16 cellular contexts compared by ENCODE assay signal in genomic region chr10:126351021-126351420, GRCh38. TPM values are rescaled to one million over a fixed set of nuclear protein-coding genes. Genes with fewer than 3 reads are reported as not detected.
"Had no signal": no experiment of that assay in that cellular context is flagged by ENCODE, and none has a peak within 500 bp of the region (broad histone marks: within the 10 kb centered on the region; RNA-seq: fewer than 3 reads in every experiment).

No MANE protein-coding gene starts in this region.

- H3K36me3 ChIP-seq: gastrocnemius medialis, left lung, pancreas, thyroid gland had no signal

- H3K36me3 Mint-ChIP-seq: stimulated activated naive B cell treated with anti-CD40 and anti-IgM and Interleukin-4, amounts not matched to agents 10 μg/mL and 1 μg/mL and 100 μg/mL, for 72 hours; T-cell had no signal

- H3K27me3 ChIP-seq: gastrocnemius medialis, pancreas, thyroid gland had no signal

- H3K9me3 ChIP-seq: gastrocnemius medialis, pancreas, thyroid gland had no signal

- H3K27ac Mint-ChIP-seq: activated CD8-positive, alpha-beta T cell treated with anti-CD3 and anti-CD28 coated beads, Interleukin-2, amount 10 ng/mL, durations not matched to agents 7 days and 5 days; activated T-cell treated with anti-CD3 and anti-CD28 coated beads, Interleukin-2, amount 50 U/mL, for 24 hours; activated T-helper 2 cell treated with anti-CD3 and anti-CD28 coated beads, Interferon-gamma antibody, Interleukin-2, Interleukin-4, amounts not matched to agents 10 μg/mL and 5 μg/mL and 100 μg/mL, durations not matched to agents 14 hours and 24 hours and 36 hours; naive thymus-derived CD4-positive, alpha-beta T cell; stimulated activated naive B cell treated with anti-CD40 and anti-IgM and Interleukin-4, amounts not matched to agents 10 μg/mL and 1 μg/mL and 100 μg/mL, for 72 hours; T-cell had no signal

- ATAC-seq: activated CD4-positive, CD25-positive, alpha-beta regulatory T cell treated with anti-CD3 and anti-CD28 coated beads, Interleukin-2, amount 50 U/mL, for 24 hours; activated CD8-positive, alpha-beta T cell treated with anti-CD3 and anti-CD28 coated beads, Interleukin-2, amount 10 ng/mL, durations not matched to agents 7 days and 5 days; naive thymus-derived CD4-positive, alpha-beta T cell; sciatic nerve; stimulated activated naive B cell treated with anti-CD40 and anti-IgM and Interleukin-4, amounts not matched to agents 10 μg/mL and 1 μg/mL and 100 μg/mL, for 72 hours; T-cell had no signal

- H3K4me1 Mint-ChIP-seq: activated CD4-positive, alpha-beta T cell treated with anti-CD3 and anti-CD28 coated beads, Interleukin-2, amount 10 ng/mL, durations not matched to agents 7 days and 5 days; stimulated activated naive B cell treated with anti-CD40 and anti-IgM and Interleukin-4, amounts not matched to agents 10 μg/mL and 1 μg/mL and 100 μg/mL, for 72 hours; T-cell had no signal

- DNase-seq: activated CD4-positive, alpha-beta T cell treated with anti-CD3 and anti-CD28 coated beads, Interleukin-2, amount 10 ng/mL, durations not matched to agents 7 days and 5 days; activated CD8-positive, alpha-beta T cell treated with anti-CD3 and anti-CD28 coated beads, Interleukin-2, amount 10 ng/mL, durations not matched to agents 7 days and 5 days; activated naive CD4-positive, alpha-beta T cell treated with Interleukin-2 at 50 U/mL for 16 hours; activated T-cell treated with anti-CD3 and anti-CD28 coated beads, Interleukin-2, amount 50 U/mL, for 24 hours; cerebellar nuclear complex; effector CD4-positive, alpha-beta T cell; gastrocnemius medialis; naive thymus-derived CD4-positive, alpha-beta T cell; stimulated activated naive B cell treated with anti-CD40 and anti-IgM and Interleukin-4, amounts not matched to agents 10 μg/mL and 1 μg/mL and 100 μg/mL, for 72 hours; T-cell had no signal

- H3K27me3 Mint-ChIP-seq: activated CD4-positive, alpha-beta T cell treated with anti-CD3 and anti-CD28 coated beads, Interleukin-2, amount 10 ng/mL, durations not matched to agents 7 days and 5 days; activated T-cell treated with anti-CD3 and anti-CD28 coated beads, Interleukin-2, amount 50 U/mL, for 24 hours had no signal

- H3K4me3 ChIP-seq: gastrocnemius medialis, left lung, pancreas, thyroid gland had no signal

- H3K4me3 Mint-ChIP-seq: activated CD4-positive, alpha-beta T cell treated with anti-CD3 and anti-CD28 coated beads, Interleukin-2, amount 10 ng/mL, durations not matched to agents 7 days and 5 days; activated CD8-positive, alpha-beta T cell treated with anti-CD3 and anti-CD28 coated beads, Interleukin-2, amount 10 ng/mL, durations not matched to agents 7 days and 5 days; activated T-cell treated with anti-CD3 and anti-CD28 coated beads, Interleukin-2, amount 50 U/mL, for 24 hours; naive thymus-derived CD4-positive, alpha-beta T cell; stimulated activated naive B cell treated with anti-CD40 and anti-IgM and Interleukin-4, amounts not matched to agents 10 μg/mL and 1 μg/mL and 100 μg/mL, for 72 hours; T-cell had no signal

- H3K4me1 ChIP-seq: gastrocnemius medialis, left lung, pancreas had no signal

- H3K27ac ChIP-seq: gastrocnemius medialis, left lung, pancreas, thyroid gland had no signal

RNA-seq across cellular contexts. Expression of gene ADAM12, which starts 37.3 kb away (rescaled TPM):
- polyA plus RNA-seq: naive thymus-derived CD4-positive, alpha-beta T cell had no signal
